In the genomic region with DNA sequence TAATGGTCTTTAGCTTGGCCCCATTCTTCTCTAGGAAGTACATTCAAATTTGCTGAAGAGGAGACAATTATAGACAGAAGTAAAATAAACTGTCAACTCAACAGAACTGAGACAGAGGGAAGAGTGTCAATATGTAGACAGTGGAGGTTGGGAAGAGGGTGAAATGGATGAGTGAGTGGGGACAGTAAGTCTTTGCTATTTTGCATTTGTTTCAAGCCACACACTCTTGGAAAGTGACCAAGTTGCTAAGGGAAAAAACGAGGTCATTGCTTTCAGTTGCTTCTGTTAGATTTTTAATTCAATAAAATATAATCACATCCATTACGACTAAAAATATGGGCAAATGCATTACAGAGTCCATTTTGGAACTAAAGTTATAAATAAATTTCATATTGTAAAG, we compare ENCODE assay signal across 1 cellular context.
TF ChIP-seq lines count a peak whose summit lies in the region.

No MANE protein-coding gene starts in this region.

TF ChIP-seq in SK-N-SH, 30 proteins besides CTCF, POLR2A, EP300 and RAD21:
- TF ChIP-seq, protein P1, sequence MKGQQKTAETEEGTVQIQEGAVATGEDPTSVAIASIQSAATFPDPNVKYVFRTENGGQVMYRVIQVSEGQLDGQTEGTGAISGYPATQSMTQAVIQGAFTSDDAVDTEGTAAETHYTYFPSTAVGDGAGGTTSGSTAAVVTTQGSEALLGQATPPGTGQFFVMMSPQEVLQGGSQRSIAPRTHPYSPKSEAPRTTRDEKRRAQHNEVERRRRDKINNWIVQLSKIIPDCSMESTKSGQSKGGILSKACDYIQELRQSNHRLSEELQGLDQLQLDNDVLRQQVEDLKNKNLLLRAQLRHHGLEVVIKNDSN (IDR thresholded peaks at IDR 0.05; ENCODE audit: borderline replicate concordance, low read depth), result no peak
- TF ChIP-seq MXI1 (IDR thresholded peaks at IDR 0.05; ENCODE audit: low read depth, low read length), result 0 out of 2 replicates have a peak, but pooled peaks have one; percentile 19
